1 cellular context compared by ENCODE assay signal in genomic region chr6:6858533-6858982, GRCh38.
TF ChIP-seq lines count a peak whose summit lies in the region.

No MANE protein-coding gene starts in this region.

TF ChIP-seq in K562, 482 proteins besides CTCF, POLR2A, EP300 and RAD21 (continued from another document):
- TF ChIP-seq RERE (CRISPR knock-in tag; IDR thresholded peaks at IDR 0.05; ENCODE audit: borderline replicate concordance) (no peak), ZNF253 (CRISPR knock-in tag; conservative IDR thresholded peaks at IDR 0.05) (no peak), MBD1 (CRISPR knock-in tag; IDR thresholded peaks at IDR 0.05) (peak; percentile 78; the same call in 1 of the 2 replicates), ZFPM2 (CRISPR knock-in tag; IDR thresholded peaks at IDR 0.05) (no peak), EGR1 (conservative IDR thresholded peaks at IDR 0.05) (no peak), MEF2D (tag; conservative IDR thresholded peaks at IDR 0.05; ENCODE audit: low read depth) (0 out of 2 replicates have a peak, but pooled peaks have one; percentile 24), PRMT5 (CRISPR knock-in tag; IDR thresholded peaks at IDR 0.05) (no peak)
